11 cellular contexts compared by ENCODE assay signal in the genomic region with DNA sequence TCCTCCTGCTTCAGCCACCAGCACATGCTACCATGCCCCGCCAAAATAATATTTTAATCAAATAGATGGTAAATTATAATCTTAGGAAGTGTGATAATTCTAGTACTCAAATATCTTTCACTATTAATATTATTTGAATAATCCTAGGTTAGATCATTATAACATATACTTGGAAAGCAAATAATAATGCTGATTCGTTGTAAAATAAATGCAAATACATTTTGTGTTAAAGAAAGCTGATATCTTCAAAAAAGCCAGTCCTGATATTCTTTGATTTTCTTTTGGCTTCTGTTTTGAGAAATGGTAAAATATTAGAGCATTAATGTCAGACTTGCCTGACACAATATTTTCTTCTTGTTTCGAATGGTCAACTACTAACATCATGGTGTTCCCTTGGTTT.
"Had no signal": no experiment of that assay in that cellular context is flagged by ENCODE, and none has a peak within 500 bp of the region (broad histone marks: within the 10 kb centered on the region; RNA-seq: fewer than 3 reads in every experiment).

No MANE protein-coding gene starts in this region.

- H3K36me3 ChIP-seq: HAP-1 had no signal

- H3K4me1 ChIP-seq: HAP-1 had no signal

- H3K4me2 ChIP-seq: GM23338 had no signal

- H3K9me3 ChIP-seq: HAP-1 had no signal

- H3K9ac ChIP-seq: GM23248 had no signal

- H3K27ac ChIP-seq: GM23248 had no signal

- H3K4me3 ChIP-seq: GM23248, GM23338, HAP-1 had no signal

- DNase-seq: GM23248, GOT3, H7, H9, HCEC 1CT, HFFc6 had no signal

- H2AFZ ChIP-seq: GM23248, GM23338 had no signal

- ATAC-seq: GM23338, HCT116 had no signal

- FAIRE-seq: H1, H54 had no signal
